ENCODE assay signal across 8 cellular contexts in genomic region chr1:63367218-63368103, GRCh38. TPM values are rescaled to one million over a fixed set of nuclear protein-coding genes. Genes with fewer than 3 reads are reported as not detected.
DNase-seq lines count a peak whose midpoint lies in the region; ATAC-seq lines count a peak whose summit lies in the region.

Gene ALG6 (plus strand): TSS chr1:63367627. CDS start chr1:63370978, 3,351 bp downstream.

- no peaks in the 10 kb centered on the region for H3K79me2 ChIP-seq in mesendoderm (ENCODE audit: control insufficient read depth, insufficient read depth, low read length)

- in situ Hi-C loops in Caki2 (cut with HindIII; ENCODE audit: low pct_unique_long_range_greater_than_20kb, low sequenced_read_pairs), result no loop called here

- H3K9me3 ChIP-seq in endocrine pancreas (ENCODE audit: control insufficient read depth, low read length), result no peaks in the 10 kb centered on the region

- H3K4me1 ChIP-seq in endocrine pancreas (ENCODE audit: control insufficient read depth, insufficient read depth, low read length) (no peaks in the 10 kb centered on the region), mesendoderm (ENCODE audit: control insufficient read depth, low read depth, low read length) (no peaks in the 10 kb centered on the region)

- H2BK15ac ChIP-seq in mesendoderm (replicated peaks; ENCODE audit: low read depth), result no peak within 1 kb of the TSS

- peak within 1 kb of the TSS; percentile 98 for H3K4me3 Mint-ChIP-seq in activated CD8-positive, alpha-beta memory T cell treated with anti-CD3 and anti-CD28 coated beads, Interleukin-2, amount 10 ng/mL, durations not matched to agents 7 days and 5 days

- H3K4me3 ChIP-seq in endocrine pancreas (ENCODE audit: control insufficient read depth, insufficient read depth, low read length) (peak within 1 kb of the TSS; percentile 62), mesendoderm (ENCODE audit: low read length) (peak within 1 kb of the TSS; percentile 86)

- H3K4me1 Mint-ChIP-seq in activated CD8-positive, alpha-beta memory T cell treated with anti-CD3 and anti-CD28 coated beads, Interleukin-2, amount 10 ng/mL, durations not matched to agents 7 days and 5 days, result peaks cover 26% of the 10 kb centered on the region

- peak within 1 kb of the TSS; percentile 100 for H3K56ac ChIP-seq in mesendoderm (ENCODE audit: low read length)

- H3K23ac ChIP-seq in mesendoderm (ENCODE audit: low read length), result peak within 1 kb of the TSS; percentile 81

- peaks cover 17% of the 10 kb centered on the region for H3K36me3 Mint-ChIP-seq in activated CD8-positive, alpha-beta memory T cell treated with anti-CD3 and anti-CD28 coated beads, Interleukin-2, amount 10 ng/mL, durations not matched to agents 7 days and 5 days

- DNase-seq in Caki2 (ENCODE audit: low read depth) (peak; percentile 97), HUDEP-2 (lab: John Stamatoyannopoulos, UW; ENCODE audit: unreplicated experiment in 76 of 76) (peak in 75 of 76 experiments; percentile 36 to 96 (median 88)), NOMO-1 treated with DMSO at 0.1 percent for 48 hours (lab: John Stamatoyannopoulos, UW; ENCODE audit: unreplicated experiment) (peak; percentile 85), mesendoderm (peak; percentile 97)
- DNase-seq in activated CD8-positive, alpha-beta memory T cell treated with anti-CD3 and anti-CD28 coated beads, Interleukin-2, amount 10 ng/mL, durations not matched to agents 7 days and 5 days, result peak; percentile 93
- DNase-seq in stimulated activated CD8-positive, alpha-beta memory T cell treated with anti-CD3 and anti-CD28 coated beads, Interleukin-12 subunit alpha, Interleukin-12 subunit beta, amount 100 ng/mL, for 4 hours (ENCODE audit: low read depth), result peak; percentile 92

- CTCF ChIA-PET in activated CD8-positive, alpha-beta memory T cell treated with anti-CD3 and anti-CD28 coated beads, Interleukin-2, amount 10 ng/mL, durations not matched to agents 7 days and 5 days (lab: Charles Lee), result interaction anchor here (0.8 to 1.2 kb wide), 2 partner anchors 9 to 170 kb away, joined by 3 read pairs; no protein-coding TSS in a partner anchor

- H4K5ac ChIP-seq in mesendoderm (ENCODE audit: low read length), result no peak within 1 kb of the TSS

- no peaks in the 10 kb centered on the region for H3K79me1 ChIP-seq in mesendoderm (ENCODE audit: low read length)

- H2BK120ac ChIP-seq in mesendoderm (ENCODE audit: low read depth, low read length), result no peak within 1 kb of the TSS

- peaks cover 6% of the 10 kb centered on the region for H3K27me3 Mint-ChIP-seq in activated CD8-positive, alpha-beta memory T cell treated with anti-CD3 and anti-CD28 coated beads, Interleukin-2, amount 10 ng/mL, durations not matched to agents 7 days and 5 days

- WGBS in mesendoderm (ENCODE audit: extremely low coverage, insufficient coverage, low lambda C conversion rate), result no CpG with 5 or more reads among the region's 77 CpGs

- ATAC-seq in GM21390 (IDR thresholded peaks at IDR 0.05; ENCODE audit: unreplicated experiment), result peak; percentile 94
- ATAC-seq in activated CD8-positive, alpha-beta memory T cell treated with anti-CD3 and anti-CD28 coated beads, Interleukin-2, amount 10 ng/mL, durations not matched to agents 7 days and 5 days, result peak; percentile 94

- H3K36me3 ChIP-seq in endocrine pancreas (ENCODE audit: control insufficient read depth, insufficient read depth, low read length) (no peaks in the 10 kb centered on the region), mesendoderm (ENCODE audit: control insufficient read depth, insufficient read depth, low read length) (no peaks in the 10 kb centered on the region)

- H3K4ac ChIP-seq in mesendoderm (ENCODE audit: low read depth, low read length), result no peak within 1 kb of the TSS

- H3K9ac ChIP-seq in endocrine pancreas (ENCODE audit: control insufficient read depth, insufficient read depth, low read length) (peak within 1 kb of the TSS; percentile 66), mesendoderm (ENCODE audit: low read length) (peak within 1 kb of the TSS; percentile 98)

- H3K9me3 Mint-ChIP-seq in activated CD8-positive, alpha-beta memory T cell treated with anti-CD3 and anti-CD28 coated beads, Interleukin-2, amount 10 ng/mL, durations not matched to agents 7 days and 5 days (ENCODE audit: low read depth), result no peaks in the 10 kb centered on the region

- H4K8ac ChIP-seq in mesendoderm (ENCODE audit: low read depth, low read length), result no peak within 1 kb of the TSS

- H2AK5ac ChIP-seq in mesendoderm (ENCODE audit: low read length), result no peak within 1 kb of the TSS

- H3K4me2 ChIP-seq in mesendoderm (ENCODE audit: low read length), result peak within 1 kb of the TSS; percentile 92

- peak within 1 kb of the TSS; percentile 89 for H3K27ac Mint-ChIP-seq in activated CD8-positive, alpha-beta memory T cell treated with anti-CD3 and anti-CD28 coated beads, Interleukin-2, amount 10 ng/mL, durations not matched to agents 7 days and 5 days

- no peak within 1 kb of the TSS for H3K18ac ChIP-seq in mesendoderm (ENCODE audit: low read length)

- H3K27me3 ChIP-seq in endocrine pancreas (ENCODE audit: control insufficient read depth, insufficient read depth, low read length) (no peaks in the 10 kb centered on the region), mesendoderm (ENCODE audit: insufficient read depth, low read length, poor library complexity) (no peaks in the 10 kb centered on the region)

- H3K27ac ChIP-seq in mesendoderm (ENCODE audit: low read depth, low read length), result no peak within 1 kb of the TSS

- peak within 1 kb of the TSS; percentile 91 for H2BK5ac ChIP-seq in mesendoderm (ENCODE audit: low read length)

RNA-seq across cellular contexts. Expression of gene ALG6, which starts in this region (rescaled TPM):
- total RNA-seq in Caki2 (2014; rRNA removed; shearing (Covaris generic); ENCODE audit: low replicate concordance), result 23.2 and 24.7 TPM in 2 replicates
- total RNA-seq in activated CD8-positive, alpha-beta memory T cell treated with anti-CD3 and anti-CD28 coated beads, Interleukin-2, amount 10 ng/mL, durations not matched to agents 7 days and 5 days, result 10 to 100 TPM; 23.0 to 24.0 TPM
- 11.1 TPM for polyA plus RNA-seq in mesendoderm (2013, experiment 1 of 2)
- polyA plus RNA-seq in mesendoderm (2013, experiment 2 of 2), result 10.5 TPM
